20 cellular contexts compared by ENCODE assay signal in genomic region chr11:65822760-65823528, GRCh38. TPM values are rescaled to one million over a fixed set of nuclear protein-coding genes. Genes with fewer than 3 reads are reported as not detected.
DNase-seq lines count a peak whose midpoint lies in the region; ATAC-seq and TF ChIP-seq lines count a peak whose summit lies in the region.
"Had no signal": no experiment of that assay in that cellular context is flagged by ENCODE, and none has a peak within 500 bp of the region (broad histone marks: within the 10 kb centered on the region; RNA-seq: fewer than 3 reads in every experiment).

No MANE protein-coding gene starts in this region.

- H3K4me1 ChIP-seq in body of pancreas = peaks cover 26% of the 10 kb centered on the region
- no peaks in the 10 kb centered on the region for H3K4me1 ChIP-seq in lower lobe of right lung
- H3K4me1 ChIP-seq in transverse colon = peaks cover 0 to 50% (median 21%) of the 10 kb centered on the region in 4 donors
- peaks cover 0 to 6% (median 0%) of the 10 kb centered on the region in 3 donors for H3K4me1 ChIP-seq in esophagus squamous epithelium

- DNase-seq in NCI-H1092 treated with DMSO at 0.1 percent for 48 hours (lab: John Stamatoyannopoulos, UW) (peak; percentile 10), body of pancreas (peak; percentile 51 to 80 (median 70)), lower lobe of right lung (peak; percentile 48), transverse colon (peak; percentile 68), esophagus squamous epithelium (lab: John Stamatoyannopoulos, UW) (no peak), NCI-H2029 (lab: John Stamatoyannopoulos, UW) (no peak)
- DNase-seq in stimulated activated CD4-positive, alpha-beta T cell treated with anti-CD3 and anti-CD28 coated beads, Interleukin-2, amount 100 ng/mL, for 24 hours = no peak
- DNase-seq: C1 segment of cervical spinal cord, DMS 273 treated with DMSO at 0.1 percent for 48 hours, GDM1, GM23248, NCI-H1048, NCI-H526 treated with DMSO at 0.1 percent for 48 hours, PC-9 had no signal

- H3K4me3 ChIP-seq in body of pancreas (no peak overlapping the region), lower lobe of right lung (no peak overlapping the region), transverse colon (no peak overlapping the region), esophagus squamous epithelium (no peak overlapping the region)
- H3K4me3 ChIP-seq: GM12878, GM23248, PC-9 had no signal

- no peak for TF ChIP-seq EP300 in transverse colon (IDR thresholded peaks at IDR 0.05; ENCODE audit: low read depth)

- 30 to 39% methylated on average over 15 of the region's 15 CpGs for WGBS in body of pancreas, 2 donors
- WGBS in transverse colon (ENCODE audit: low coverage in 1 of 2), 2 donors = 47 to 60% methylated on average over 9 to 15 of the region's 15 CpGs
- WGBS in esophagus squamous epithelium, 2 donors = 80 to 82% methylated on average over 13 to 15 of the region's 15 CpGs

- H3K36me3 ChIP-seq in body of pancreas (replicated peaks in 1 of 2; ENCODE audit: insufficient read depth in 1 of 2, low read depth in 2 of 2) (no peaks in the 10 kb centered on the region), lower lobe of right lung (no peaks in the 10 kb centered on the region), transverse colon (no peaks in the 10 kb centered on the region), esophagus squamous epithelium (no peaks in the 10 kb centered on the region)

- no peaks in the 10 kb centered on the region for H3K9me3 ChIP-seq in body of pancreas
- no peaks in the 10 kb centered on the region for H3K9me3 ChIP-seq in lower lobe of right lung
- no peaks in the 10 kb centered on the region for H3K9me3 ChIP-seq in transverse colon
- no peaks in the 10 kb centered on the region for H3K9me3 ChIP-seq in esophagus squamous epithelium

- intact Hi-C loops in body of pancreas (cut with DNase I) (loop anchor here (5.0 kb wide), 1 partner anchor 106 kb away; no protein-coding TSS in a partner anchor), lower lobe of right lung (cut with DNase I) (no loop called here), transverse colon (cut with DNase I; ENCODE audit: low total_unique reads) (no loop called here), esophagus squamous epithelium (cut with DNase I) (no loop called here)

- peak; percentile 67 for ATAC-seq in body of pancreas
- peak in 1 of 2 donors; percentile 32 for ATAC-seq in lower lobe of right lung
- ATAC-seq: GM12878, HCT116 had no signal

- H3K27ac ChIP-seq in body of pancreas (peak overlapping the region in 3 of 4 donors; percentile 15 to 27 (median 19)), lower lobe of right lung (no peak overlapping the region), transverse colon (peak overlapping the region; percentile 66 to 77 (median 76)), esophagus squamous epithelium (no peak overlapping the region)
- H3K27ac ChIP-seq: GM23248, KMS-11, PC-9 had no signal

- in situ Hi-C loops in transverse colon (cut with MboI; ENCODE audit: low pct_ligation_motif_present in 1 of 4, low pct_unique_long_range_greater_than_20kb in 1 of 4, low sequenced_read_pairs in 3 of 4) = loop anchor here (10.0 to 25.0 kb wide), 2 partner anchors 108 to 111 kb away; partner anchors contain the start of genes KAT5 (in 4 of the 4) and RNASEH2C (in 3 of the 4)

- TF ChIP-seq CTCF in body of pancreas (IDR thresholded peaks at IDR 0.05) = peak in 1 of 7 experiments; percentile 10
- TF ChIP-seq CTCF in lower lobe of right lung (IDR thresholded peaks at IDR 0.05) = no peak
- TF ChIP-seq CTCF in transverse colon (IDR thresholded peaks at IDR 0.05) = peak in 2 of 5 experiments; percentile 21 to 31
- no peak for TF ChIP-seq CTCF in esophagus squamous epithelium (IDR thresholded peaks at IDR 0.05)

- TF ChIP-seq POLR2A in body of pancreas (IDR thresholded peaks at IDR 0.05) (no peak), transverse colon (IDR thresholded peaks at IDR 0.05) (no peak), esophagus squamous epithelium (IDR thresholded peaks at IDR 0.05) (no peak)

- H3K27me3 ChIP-seq in body of pancreas (no peaks in the 10 kb centered on the region), lower lobe of right lung (ENCODE audit: low read depth) (no peaks in the 10 kb centered on the region), transverse colon (no peaks in the 10 kb centered on the region), esophagus squamous epithelium (no peaks in the 10 kb centered on the region)

RNA-seq across cellular contexts. Expression of gene SNX32, which starts 10.8 kb away (rescaled TPM):
- total RNA-seq in body of pancreas = under 1 TPM in 1 of 2 donors, not detected in 1; 0.26 TPM
- 0.47 TPM for total RNA-seq in lower lobe of right lung
- 10 to 100 TPM in 1 of 4 donors, 1 to 10 TPM in 1, under 1 TPM in 1, not detected in 1; 0.60 to 10.0 (median 1.6) TPM for total RNA-seq in transverse colon
- under 1 TPM in 1 of 4 donors, not detected in 3; 0.38 TPM for total RNA-seq in esophagus squamous epithelium
- total RNA-seq: GM23248, MCF 10A, PC-9 had no signal

RNA-seq across cellular contexts. Expression of gene CFL1, which starts 35.0 kb away (rescaled TPM):
- total RNA-seq in body of pancreas = 100 to 1,000 TPM; 190 to 412 TPM
- total RNA-seq in lower lobe of right lung = 647 TPM
- total RNA-seq in transverse colon = 1,000 to 10,000 TPM; 1,308 to 1,852 (median 1,703) TPM
- total RNA-seq in esophagus squamous epithelium = 100 to 1,000 TPM; 453 to 833 (median 750) TPM

RNA-seq across cellular contexts. Expression of gene OVOL1, which starts 36.1 kb away (rescaled TPM):
- 1 to 10 TPM in 1 of 2 donors, under 1 TPM in 1; 0.78 to 1.3 TPM for total RNA-seq in body of pancreas
- total RNA-seq in lower lobe of right lung = 0.89 TPM
- 10 to 100 TPM; 19.9 to 44.8 (median 33.8) TPM for total RNA-seq in transverse colon
- 10 to 100 TPM; 26.5 to 90.9 (median 55.3) TPM for total RNA-seq in esophagus squamous epithelium
- total RNA-seq: A673, GM23248, MCF 10A, SK-MEL-5 had no signal

RNA-seq across cellular contexts. Expression of gene MUS81, which starts 37.3 kb away (rescaled TPM):
- total RNA-seq in body of pancreas (10 to 100 TPM; 38.2 to 40.5 TPM), lower lobe of right lung (52.8 TPM), transverse colon (100 to 1,000 TPM in 1 of 4 donors, 10 to 100 TPM in 3; 58.3 to 191 (median 81.2) TPM), esophagus squamous epithelium (10 to 100 TPM; 17.6 to 36.2 (median 31.1) TPM)

RNA-seq across cellular contexts. Expression of gene AP5B1, which starts 42.2 kb away (rescaled TPM):
- total RNA-seq in body of pancreas (10 to 100 TPM; 18.2 to 33.9 TPM), lower lobe of right lung (46.3 TPM), transverse colon (10 to 100 TPM; 24.9 to 33.7 (median 28.2) TPM), esophagus squamous epithelium (10 to 100 TPM; 16.4 to 38.5 (median 23.3) TPM)

Comparison
In these comparisons a context has a peak if more than half of its experiments do, and no peak if none do; other contexts are left out.
1. DNase-seq: peak in NCI-H1092 treated with DMSO at 0.1 percent for 48 hours (single experiment), body of pancreas (4 of 4), lower lobe of right lung (single experiment) and transverse colon (single experiment); none in stimulated activated CD4-positive, alpha-beta T cell treated with anti-CD3 and anti-CD28 coated beads, Interleukin-2, amount 100 ng/mL, for 24 hours (0 of 2), esophagus squamous epithelium (single experiment) and NCI-H2029 (single experiment).
2. H3K27ac ChIP-seq: peak in body of pancreas (3 of 4) and transverse colon (4 of 4); none in lower lobe of right lung (single experiment) and esophagus squamous epithelium (0 of 4).
3. RNA of gene OVOL1, which starts 36.1 kb away (total RNA-seq): 26.5 to 90.9 TPM in esophagus squamous epithelium and 19.9 to 44.8 TPM in transverse colon; 0.78 to 1.3 TPM in body of pancreas and 0.89 TPM in lower lobe of right lung (single experiment); every median in the first group is over 4 times any median in the second.